In the genomic region with DNA sequence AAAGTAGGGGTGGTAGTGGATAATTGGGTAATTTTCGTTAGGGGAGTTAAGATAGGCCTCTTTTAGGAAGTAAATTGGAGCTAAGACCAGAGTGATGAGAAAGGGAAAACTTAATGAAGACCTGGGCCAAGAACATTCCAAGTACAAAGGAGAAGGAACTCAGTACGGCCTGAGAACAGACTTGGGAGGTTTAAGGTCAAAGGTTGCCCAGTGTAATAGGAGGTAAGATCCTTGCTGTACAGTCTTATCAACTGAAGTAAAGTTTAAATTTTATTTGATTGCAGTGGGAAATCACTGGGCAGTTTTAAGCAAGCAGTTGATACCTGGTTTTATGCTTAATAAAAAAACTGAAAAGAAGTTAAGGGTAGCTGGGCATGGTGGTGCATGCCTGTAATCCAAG, we compare ENCODE assay signal across 16 cellular contexts.
DNase-seq lines count a peak whose midpoint lies in the region; ATAC-seq and TF ChIP-seq lines count a peak whose summit lies in the region.
"Had no signal": no experiment of that assay in that cellular context is flagged by ENCODE, and none has a peak within 500 bp of the region (broad histone marks: within the 10 kb centered on the region; RNA-seq: fewer than 3 reads in every experiment).

No MANE protein-coding gene starts in this region.

- H3K27me3 Mint-ChIP-seq in CD4-positive, CD25-positive, alpha-beta regulatory T cell = no peaks in the 10 kb centered on the region
- H3K27me3 Mint-ChIP-seq in WTC11 (ENCODE audit: low read depth) = no peaks in the 10 kb centered on the region
- H3K27me3 Mint-ChIP-seq in endodermal cell (ENCODE audit: insufficient read depth) = no peaks in the 10 kb centered on the region
- H3K27me3 Mint-ChIP-seq in mesothelial cell of epicardium (ENCODE audit: low read depth) = no peaks in the 10 kb centered on the region
- H3K27me3 Mint-ChIP-seq: CD4-positive, alpha-beta memory T cell had no signal

- POLR2A ChIA-PET in WTC11 (lab: Charles Lee) = no interaction called here

- H3K36me3 Mint-ChIP-seq in CD4-positive, CD25-positive, alpha-beta regulatory T cell = peaks cover 16% of the 10 kb centered on the region
- H3K36me3 Mint-ChIP-seq in WTC11 (peaks cover 10% of the 10 kb centered on the region), endodermal cell (ENCODE audit: low read depth) (peaks cover 19% of the 10 kb centered on the region), mesothelial cell of epicardium (peaks cover 14% of the 10 kb centered on the region)

- H3K4me1 Mint-ChIP-seq in CD4-positive, CD25-positive, alpha-beta regulatory T cell = peaks cover 5 to 15% (median 7%) of the 10 kb centered on the region in 4 donors
- H3K4me1 Mint-ChIP-seq in WTC11 (0 out of 2 replicates have a peak, but pooled peaks cover 3% of the 10 kb centered on the region), endodermal cell (peaks cover 7% of the 10 kb centered on the region), mesothelial cell of epicardium (peaks cover 9% of the 10 kb centered on the region)

- no peak overlapping the region for H3K4me3 ChIP-seq in CD4-positive, CD25-positive, alpha-beta regulatory T cell (ENCODE audit: low read depth, low read length)
- H3K4me3 ChIP-seq in endodermal cell (ENCODE audit: low read length) = no peak overlapping the region
- H3K4me3 ChIP-seq: BLaER1, SK-N-MC had no signal

- TF ChIP-seq CTCF in WTC11 (IDR thresholded peaks at IDR 0.05) (no peak), endodermal cell (conservative IDR thresholded peaks at IDR 0.05) (no peak), mesothelial cell of epicardium (IDR thresholded peaks at IDR 0.05; ENCODE audit: unreplicated experiment) (no peak)

- H3K9me3 Mint-ChIP-seq in CD4-positive, CD25-positive, alpha-beta regulatory T cell = no peaks in the 10 kb centered on the region
- H3K9me3 Mint-ChIP-seq in WTC11 (no peaks in the 10 kb centered on the region), endodermal cell (no peaks in the 10 kb centered on the region), mesothelial cell of epicardium (no peaks in the 10 kb centered on the region)
- H3K9me3 Mint-ChIP-seq: CD4-positive, alpha-beta memory T cell had no signal

- CTCF ChIA-PET in WTC11 (lab: Charles Lee) = interaction anchor here (3.4 kb wide), 1 partner anchor 162 kb away, joined by 11 read pairs; no protein-coding TSS in a partner anchor

- H3K27me3 ChIP-seq in CD4-positive, CD25-positive, alpha-beta regulatory T cell (ENCODE audit: control insufficient read depth, insufficient read depth, low read length) = no peaks in the 10 kb centered on the region
- H3K27me3 ChIP-seq in endodermal cell (ENCODE audit: control insufficient read depth, insufficient read depth, low read length, poor library complexity, severe bottlenecking) = no peaks in the 10 kb centered on the region
- H3K27me3 ChIP-seq: BLaER1 had no signal

- ATAC-seq in CD4-positive, CD25-positive, alpha-beta regulatory T cell (ENCODE audit: low read depth in 2 of 2) = no peak
- ATAC-seq in WTC11 = no peak
- no peak for ATAC-seq in HG02885 (IDR thresholded peaks at IDR 0.05; ENCODE audit: poor library complexity, unreplicated experiment)
- no peak for ATAC-seq in GM21717 (IDR thresholded peaks at IDR 0.05; ENCODE audit: unreplicated experiment)
- ATAC-seq in GM21576 (IDR thresholded peaks at IDR 0.05; ENCODE audit: unreplicated experiment) = no peak
- ATAC-seq: HepG2 had no signal

- no peak overlapping the region for H3K27ac ChIP-seq in CD4-positive, CD25-positive, alpha-beta regulatory T cell (ENCODE audit: insufficient read depth, low read length, poor library complexity, severe bottlenecking)
- H3K27ac ChIP-seq in endodermal cell (ENCODE audit: low read depth, low read length) = no peak overlapping the region
- H3K27ac ChIP-seq: BLaER1 had no signal

- no peaks in the 10 kb centered on the region for H3K4me1 ChIP-seq in CD4-positive, CD25-positive, alpha-beta regulatory T cell (ENCODE audit: control insufficient read depth, insufficient read depth, low read length, poor library complexity, severe bottlenecking)
- H3K4me1 ChIP-seq in endodermal cell (ENCODE audit: control insufficient read depth, insufficient read depth, low read length) = no peaks in the 10 kb centered on the region
- H3K4me1 ChIP-seq: BLaER1 had no signal

- H3K36me3 ChIP-seq in CD4-positive, CD25-positive, alpha-beta regulatory T cell (ENCODE audit: control insufficient read depth, insufficient read depth, low read length) = peaks cover 14% of the 10 kb centered on the region
- H3K36me3 ChIP-seq in endodermal cell (ENCODE audit: control insufficient read depth, insufficient read depth, low read length) = peaks cover 22% of the 10 kb centered on the region

- 92 to 96% methylated on average over 2 of the region's 2 CpGs for WGBS in endodermal cell (ENCODE audit: insufficient coverage in 1 of 2, insufficient read length in 1 of 2), 2 experiments

- peak overlapping the region; percentile 25 to 45 (median 34) for H3K27ac Mint-ChIP-seq in CD4-positive, CD25-positive, alpha-beta regulatory T cell
- H3K27ac Mint-ChIP-seq in WTC11 = peak overlapping the region; percentile 38; the same call in 1 of the 2 replicates
- peak overlapping the region; percentile 11 for H3K27ac Mint-ChIP-seq in endodermal cell
- H3K27ac Mint-ChIP-seq in mesothelial cell of epicardium = peak overlapping the region; percentile 20

- no peak overlapping the region for H3K9ac ChIP-seq in endodermal cell (ENCODE audit: extremely low read depth, low read length, poor library complexity, severe bottlenecking)
- H3K9ac ChIP-seq: BLaER1 had no signal

- H3K9me3 ChIP-seq in CD4-positive, CD25-positive, alpha-beta regulatory T cell (ENCODE audit: control insufficient read depth in 2 of 2, low read length in 2 of 2) = no peaks in the 10 kb centered on the region
- H3K9me3 ChIP-seq in endodermal cell (ENCODE audit: control insufficient read depth, low read length) = no peaks in the 10 kb centered on the region
- H3K9me3 ChIP-seq: BLaER1 had no signal

- H3K4me3 Mint-ChIP-seq in CD4-positive, CD25-positive, alpha-beta regulatory T cell = no peak overlapping the region
- H3K4me3 Mint-ChIP-seq in WTC11 (no peak overlapping the region), endodermal cell (no peak overlapping the region), mesothelial cell of epicardium (no peak overlapping the region)
- H3K4me3 Mint-ChIP-seq: CD4-positive, alpha-beta memory T cell had no signal

- DNase-seq in CD4-positive, CD25-positive, alpha-beta regulatory T cell = no peak
- DNase-seq in WTC11 (ENCODE audit: low spot score) = no peak
- DNase-seq in endodermal cell = no peak
- no peak for DNase-seq in mesothelial cell of epicardium (ENCODE audit: low spot score in 2 of 2, unreplicated experiment in 2 of 2)
- no peak for DNase-seq in NCI-H82 (lab: John Stamatoyannopoulos, UW)
- DNase-seq: CD4-positive, alpha-beta memory T cell; Kasumi-1; NCI-H2081 treated with DMSO at 0.1 percent for 48 hours; NCI-H2171; SIG-M5 had no signal

TF ChIP-seq in WTC11, 78 proteins besides CTCF, POLR2A, EP300 and RAD21 (continues in another document):
- TF ChIP-seq RORB (CRISPR knock-in tag; IDR thresholded peaks at IDR 0.05) (no peak), ZNF121 (CRISPR knock-in tag; IDR thresholded peaks at IDR 0.05) (no peak), GTF2I (CRISPR knock-in tag; conservative IDR thresholded peaks at IDR 0.05) (no peak), FOXP1 (CRISPR knock-in tag; IDR thresholded peaks at IDR 0.05; ENCODE audit: borderline replicate concordance) (no peak), SP1 (CRISPR knock-in tag; conservative IDR thresholded peaks at IDR 0.05) (no peak), GABPB1 (CRISPR knock-in tag; IDR thresholded peaks at IDR 0.05) (no peak), JAZF1 (CRISPR knock-in tag; IDR thresholded peaks at IDR 0.05) (no peak), TEAD4 (CRISPR knock-in tag; IDR thresholded peaks at IDR 0.05) (no peak), RELA (CRISPR knock-in tag; IDR thresholded peaks at IDR 0.05; ENCODE audit: borderline replicate concordance) (no peak), ZNF317 (CRISPR knock-in tag; IDR thresholded peaks at IDR 0.05; ENCODE audit: borderline replicate concordance, low read depth) (no peak)
- TF ChIP-seq, protein P1, sequence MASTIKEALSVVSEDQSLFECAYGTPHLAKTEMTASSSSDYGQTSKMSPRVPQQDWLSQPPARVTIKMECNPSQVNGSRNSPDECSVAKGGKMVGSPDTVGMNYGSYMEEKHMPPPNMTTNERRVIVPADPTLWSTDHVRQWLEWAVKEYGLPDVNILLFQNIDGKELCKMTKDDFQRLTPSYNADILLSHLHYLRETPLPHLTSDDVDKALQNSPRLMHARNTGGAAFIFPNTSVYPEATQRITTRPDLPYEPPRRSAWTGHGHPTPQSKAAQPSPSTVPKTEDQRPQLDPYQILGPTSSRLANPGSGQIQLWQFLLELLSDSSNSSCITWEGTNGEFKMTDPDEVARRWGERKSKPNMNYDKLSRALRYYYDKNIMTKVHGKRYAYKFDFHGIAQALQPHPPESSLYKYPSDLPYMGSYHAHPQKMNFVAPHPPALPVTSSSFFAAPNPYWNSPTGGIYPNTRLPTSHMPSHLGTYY (CRISPR knock-in tag; IDR thresholded peaks at IDR 0.05) = no peak
- TF ChIP-seq, protein P2, sequence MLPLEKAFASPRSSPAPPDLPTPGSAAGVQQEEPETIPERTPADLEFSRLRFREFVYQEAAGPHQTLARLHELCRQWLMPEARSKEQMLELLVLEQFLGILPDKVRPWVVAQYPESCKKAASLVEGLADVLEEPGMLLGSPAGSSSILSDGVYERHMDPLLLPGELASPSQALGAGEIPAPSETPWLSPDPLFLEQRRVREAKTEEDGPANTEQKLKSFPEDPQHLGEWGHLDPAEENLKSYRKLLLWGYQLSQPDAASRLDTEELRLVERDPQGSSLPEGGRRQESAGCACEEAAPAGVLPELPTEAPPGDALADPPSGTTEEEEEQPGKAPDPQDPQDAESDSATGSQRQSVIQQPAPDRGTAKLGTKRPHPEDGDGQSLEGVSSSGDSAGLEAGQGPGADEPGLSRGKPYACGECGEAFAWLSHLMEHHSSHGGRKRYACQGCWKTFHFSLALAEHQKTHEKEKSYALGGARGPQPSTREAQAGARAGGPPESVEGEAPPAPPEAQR (CRISPR knock-in tag; IDR thresholded peaks at IDR 0.05) = no peak
